19 cellular contexts compared by ENCODE assay signal in genomic region chr18:79590191-79591039, GRCh38.
DNase-seq lines count a peak whose midpoint lies in the region; ATAC-seq, FAIRE-seq and TF ChIP-seq lines count a peak whose summit lies in the region.
"Had no signal": no experiment of that assay in that cellular context is flagged by ENCODE, and none has a peak within 500 bp of the region (broad histone marks: within the 10 kb centered on the region; RNA-seq: fewer than 3 reads in every experiment).

No MANE protein-coding gene starts in this region.

- BruUV-seq in K562 (replicated peaks; lab: Mats Ljungman, UMichigan) = no TSS peak

- no peak overlapping the region for H3K4me3 Mint-ChIP-seq in activated CD8-positive, alpha-beta T cell treated with anti-CD3 and anti-CD28 coated beads, Interleukin-2, amount 10 ng/mL, durations not matched to agents 7 days and 5 days
- H3K4me3 Mint-ChIP-seq: activated naive CD8-positive, alpha-beta T cell treated with anti-CD3 and anti-CD28 coated beads, Interleukin-2, amount 10 ng/mL, durations not matched to agents 7 days and 5 days; B cell had no signal

- POLR2A ChIA-PET in K562 (lab: Yijun Ruan, JAX) = interaction anchor here (1.4 kb wide), 1 partner anchor 11 kb away, joined by 4 read pairs; no protein-coding TSS in a partner anchor
- POLR2A ChIA-PET in activated CD8-positive, alpha-beta T cell treated with anti-CD3 and anti-CD28 coated beads, Interleukin-2, amount 10 ng/mL, durations not matched to agents 7 days and 5 days (lab: Charles Lee) = no interaction called here

- no peaks in the 10 kb centered on the region for H3K9me1 ChIP-seq in K562 (ENCODE audit: control insufficient read depth, insufficient read depth, low read length)

- FAIRE-seq in K562 (lab: Jason Lieb, UNC) = no peak

- no peaks in the 10 kb centered on the region for H3K36me3 ChIP-seq in GM23248 (ENCODE audit: low read depth)
- no peaks in the 10 kb centered on the region for H3K36me3 ChIP-seq in K562 (ENCODE audit: control insufficient read depth, insufficient read depth, low read length)
- no peaks in the 10 kb centered on the region for H3K36me3 ChIP-seq in MM.1S (replicated peaks; ENCODE audit: insufficient read depth, low read length)
- H3K36me3 ChIP-seq: prostate gland had no signal

- no peak overlapping the region for H3K4me3 ChIP-seq in GM23248
- H3K4me3 ChIP-seq in K562 = no peak overlapping the region
- no peak overlapping the region for H3K4me3 ChIP-seq in MM.1S (ENCODE audit: low read length)
- H3K4me3 ChIP-seq: hepatocyte, prostate gland had no signal

- no peak for TF ChIP-seq EP300 in K562 (IDR thresholded peaks at IDR 0.05; ENCODE audit: low read length)

- H4K20me1 ChIP-seq in GM23248 (ENCODE audit: insufficient read depth) = no peaks in the 10 kb centered on the region
- no peaks in the 10 kb centered on the region for H4K20me1 ChIP-seq in K562 (replicated peaks; ENCODE audit: control insufficient read depth, insufficient read depth, low read length)
- no peaks in the 10 kb centered on the region for H4K20me1 ChIP-seq in MM.1S (ENCODE audit: insufficient read depth, low read length)

- no peaks in the 10 kb centered on the region for H3K9me2 ChIP-seq in GM23248 (ENCODE audit: insufficient read depth)
- H3K9me2 ChIP-seq in MM.1S (replicated peaks; ENCODE audit: insufficient read depth, low read length) = no peaks in the 10 kb centered on the region
- H3K9me2 ChIP-seq: SK-N-SH had no signal

- 34 to 41% methylated on average over 27 to 28 of the region's 31 CpGs for WGBS in GM23248 (ENCODE audit: low coverage in 1 of 2, low lambda C conversion rate in 2 of 2, missing lambda C conversion rate in 2 of 2), 2 experiments
- WGBS in K562 (ENCODE audit: insufficient coverage, low coverage, missing lambda C conversion rate) = 24% methylated on average over 13 of the region's 31 CpGs

- H3K9ac ChIP-seq in GM23248 (peak overlapping the region; percentile 14; the same call in 1 of the 2 replicates), K562 (ENCODE audit: insufficient read depth in 1 of 2, low read depth in 2 of 2, low read length in 2 of 2) (no peak overlapping the region), MM.1S (ENCODE audit: low read length) (no peak overlapping the region)
- H3K9ac ChIP-seq: SK-N-SH had no signal

- no peak for TF ChIP-seq POLR2A in K562 (conservative IDR thresholded peaks at IDR 0.05)

- TF ChIP-seq RAD21 in K562 (CRISPR knock-in tag; conservative IDR thresholded peaks at IDR 0.05 in 1 of 2, IDR thresholded peaks at IDR 0.05 in 1 of 2) = no peak

- H3K27me3 Mint-ChIP-seq in activated CD8-positive, alpha-beta T cell treated with anti-CD3 and anti-CD28 coated beads, Interleukin-2, amount 10 ng/mL, durations not matched to agents 7 days and 5 days (ENCODE audit: low read depth) = peaks cover 18% of the 10 kb centered on the region
- H3K27me3 Mint-ChIP-seq: B cell had no signal

- H2AFZ ChIP-seq in GM23248 (no peak overlapping the region), K562 (ENCODE audit: low read depth, low read length) (peak overlapping the region; percentile 23; the same call in 1 of the 2 replicates), MM.1S (ENCODE audit: low read length) (no peak overlapping the region)
- H2AFZ ChIP-seq: hepatocyte had no signal

- H3K27ac ChIP-seq in GM23248 (no peak overlapping the region), K562 (ENCODE audit: extremely low read depth, low read depth, low read length) (no peak overlapping the region), MM.1S (ENCODE audit: low read length) (no peak overlapping the region)
- H3K27ac ChIP-seq: prostate gland had no signal

- ATAC-seq in K562 (peak; percentile 26; the same call in 1 of the 3 replicates), left ventricle myocardium superior (peak; percentile 4), sciatic nerve (no peak)
- no peak for ATAC-seq in activated CD8-positive, alpha-beta T cell treated with anti-CD3 and anti-CD28 coated beads, Interleukin-2, amount 10 ng/mL, durations not matched to agents 7 days and 5 days

- H3K4me2 ChIP-seq in GM23248 (ENCODE audit: unreplicated experiment) (no peak overlapping the region), K562 (ENCODE audit: insufficient read depth, low read length) (no peak overlapping the region), MM.1S (ENCODE audit: low read depth, low read length) (no peak overlapping the region)
- H3K4me2 ChIP-seq: hepatocyte, SK-N-SH had no signal

- no peaks in the 10 kb centered on the region for H3K4me1 Mint-ChIP-seq in activated CD8-positive, alpha-beta T cell treated with anti-CD3 and anti-CD28 coated beads, Interleukin-2, amount 10 ng/mL, durations not matched to agents 7 days and 5 days (ENCODE audit: low read depth)
- H3K4me1 Mint-ChIP-seq: B cell had no signal

- peak; percentile 62 for DNase-seq in GM23248
- no peak for DNase-seq in K562 (ENCODE audit: extremely low read depth in 1 of 4, low spot score in 3 of 4)
- DNase-seq in left ventricle myocardium superior = peak; percentile 46
- DNase-seq in sciatic nerve (ENCODE audit: low spot score) = peak; percentile 53
- DNase-seq in MM.1S = no peak
- DNase-seq in activated CD8-positive, alpha-beta T cell treated with anti-CD3 and anti-CD28 coated beads, Interleukin-2, amount 10 ng/mL, durations not matched to agents 7 days and 5 days = no peak
- no peak for DNase-seq in EL
- no peak for DNase-seq in NCI-H2171 treated with DMSO at 0.1 percent for 48 hours (lab: John Stamatoyannopoulos, UW)
- DNase-seq: activated CD4-positive, alpha-beta T cell treated with anti-CD3 and anti-CD28 coated beads, Interleukin-2, amount 50 U/mL, for 1 hour; activated naive CD8-positive, alpha-beta T cell treated with anti-CD3 and anti-CD28 coated beads, Interleukin-2, amount 10 ng/mL, durations not matched to agents 7 days and 5 days; activated T-cell treated with anti-CD3 and anti-CD28 coated beads, Interleukin-2, amount 50 U/mL, for 48 hours; DMS153; Karpas-422; NCI-H1436 treated with DMSO at 0.1 percent for 48 hours; NCI-H446 treated with DMSO at 0.1 percent for 48 hours; SK-N-SH had no signal

- peaks cover 8% of the 10 kb centered on the region for H3K9me3 Mint-ChIP-seq in activated CD8-positive, alpha-beta T cell treated with anti-CD3 and anti-CD28 coated beads, Interleukin-2, amount 10 ng/mL, durations not matched to agents 7 days and 5 days (ENCODE audit: insufficient read depth)

- peaks cover 39% of the 10 kb centered on the region for H3K27me3 ChIP-seq in GM23248 (replicated peaks; ENCODE audit: insufficient read depth)
- H3K27me3 ChIP-seq in K562 (ENCODE audit: control insufficient read depth in 2 of 2, insufficient read depth in 2 of 2, low read length in 2 of 2) = peaks cover 2 to 6% of the 10 kb centered on the region in 2 experiments; a peak in 2 of 5 replicates
- no peaks in the 10 kb centered on the region for H3K27me3 ChIP-seq in MM.1S (replicated peaks; ENCODE audit: insufficient read depth, low read length)

- no peak overlapping the region for H3K27ac Mint-ChIP-seq in activated CD8-positive, alpha-beta T cell treated with anti-CD3 and anti-CD28 coated beads, Interleukin-2, amount 10 ng/mL, durations not matched to agents 7 days and 5 days
- H3K27ac Mint-ChIP-seq: activated naive CD8-positive, alpha-beta T cell treated with anti-CD3 and anti-CD28 coated beads, Interleukin-2, amount 10 ng/mL, durations not matched to agents 7 days and 5 days; B cell had no signal

- no peaks in the 10 kb centered on the region for H3K36me3 Mint-ChIP-seq in activated CD8-positive, alpha-beta T cell treated with anti-CD3 and anti-CD28 coated beads, Interleukin-2, amount 10 ng/mL, durations not matched to agents 7 days and 5 days (ENCODE audit: low read depth)

- intact Hi-C loops in K562 (cut with micrococcal nuclease) (no loop called here), left ventricle myocardium superior (cut with micrococcal nuclease) (no loop called here), sciatic nerve (cut with DNase I) (no loop called here)

- no peaks in the 10 kb centered on the region for H3K79me2 ChIP-seq in GM23248 (ENCODE audit: insufficient read depth)
- H3K79me2 ChIP-seq in K562 (ENCODE audit: control insufficient read depth, insufficient read depth, low read length) = no peaks in the 10 kb centered on the region
- H3K79me2 ChIP-seq in MM.1S (ENCODE audit: low read length) = no peaks in the 10 kb centered on the region
- H3K79me2 ChIP-seq: hepatocyte had no signal

- H3K9me3 ChIP-seq in GM23248 (ENCODE audit: low read depth) = no peaks in the 10 kb centered on the region
- H3K9me3 ChIP-seq in K562 (replicated peaks; ENCODE audit: control insufficient read depth, insufficient read depth, low read depth, low read length) = no peaks in the 10 kb centered on the region; the same call in 1 of the 2 replicates
- H3K9me3 ChIP-seq in MM.1S (replicated peaks; ENCODE audit: insufficient read depth, low read length) = no peaks in the 10 kb centered on the region
- H3K9me3 ChIP-seq: prostate gland, SK-N-SH had no signal

- in situ Hi-C loops in GM23248 (cut with MboI) (no loop called here), K562 (cut with MboI) (no loop called here)

- TF ChIP-seq CTCF in K562 (IDR thresholded peaks at IDR 0.05 in 2 of 3, conservative IDR thresholded peaks at IDR 0.05 in 1 of 3; ENCODE audit: insufficient read depth in 2 of 3, low read depth in 1 of 3, low read length in 3 of 3) (no peak), MM.1S (IDR thresholded peaks at IDR 0.05; ENCODE audit: low read length) (no peak)

- CTCF ChIA-PET in K562 (lab: Yijun Ruan, JAX; ENCODE audit: low intra/inter-chr PET ratio) = no interaction called here
- CTCF ChIA-PET in activated CD8-positive, alpha-beta T cell treated with anti-CD3 and anti-CD28 coated beads, Interleukin-2, amount 10 ng/mL, durations not matched to agents 7 days and 5 days (lab: Charles Lee) = interaction anchor here (1.0 kb wide), 1 partner anchor 211 kb away, joined by 3 read pairs; no protein-coding TSS in a partner anchor

- H3F3A ChIP-seq in GM23248 (ENCODE audit: insufficient read depth) (peaks cover 16% of the 10 kb centered on the region; the same call in 1 of the 2 replicates), MM.1S (ENCODE audit: insufficient read depth, low read length) (no peaks in the 10 kb centered on the region)

- H3K4me1 ChIP-seq in GM23248 (ENCODE audit: insufficient read depth) = peaks cover 16% of the 10 kb centered on the region
- peaks cover 0 to 31% of the 10 kb centered on the region in 2 experiments; a peak in 3 of 5 replicates for H3K4me1 ChIP-seq in K562 (replicated peaks in 1 of 2; ENCODE audit: control insufficient read depth in 2 of 2, insufficient read depth in 2 of 2, low read length in 2 of 2)
- no peaks in the 10 kb centered on the region for H3K4me1 ChIP-seq in MM.1S (ENCODE audit: low read length)
- H3K4me1 ChIP-seq: prostate gland had no signal

TF ChIP-seq in K562, 482 proteins besides CTCF, POLR2A, EP300 and RAD21:
- TF ChIP-seq ZNF316 (IDR thresholded peaks at IDR 0.05) (peak; percentile 33; the same call in 1 of the 2 replicates), NFE2 (IDR thresholded peaks at IDR 0.05; ENCODE audit: low read depth) (0 out of 2 replicates have a peak, but pooled peaks have one; percentile 15), ZBTB8A (IDR thresholded peaks at IDR 0.05; ENCODE audit: partially characterized antibody) (no peak), C11orf30 (IDR thresholded peaks at IDR 0.05; ENCODE audit: low read depth) (peak; percentile 43; the same call in 1 of the 2 replicates), BHLHE40 (IDR thresholded peaks at IDR 0.05; ENCODE audit: low read length) (0 out of 2 replicates have a peak, but pooled peaks have one; percentile 39), MAFG (tag; conservative IDR thresholded peaks at IDR 0.05) (0 out of 2 replicates have a peak, but pooled peaks have one; percentile 29)

Comparison
In these comparisons a context has a peak if more than half of its experiments do, and no peak if none do; other contexts are left out.
1. DNase-seq: peak in GM23248 (single experiment), left ventricle myocardium superior (single experiment) and sciatic nerve (single experiment); none in K562 (0 of 4), MM.1S (single experiment), activated CD8-positive, alpha-beta T cell treated with anti-CD3 and anti-CD28 coated beads, Interleukin-2, amount 10 ng/mL, durations not matched to agents 7 days and 5 days (single experiment), EL (single experiment) and NCI-H2171 treated with DMSO at 0.1 percent for 48 hours (single experiment).
2. ATAC-seq: peak in K562 (single experiment) and left ventricle myocardium superior (single experiment); none in sciatic nerve (single experiment) and activated CD8-positive, alpha-beta T cell treated with anti-CD3 and anti-CD28 coated beads, Interleukin-2, amount 10 ng/mL, durations not matched to agents 7 days and 5 days (single experiment).